Comparison of ENCODE assay signal across 31 cellular contexts in genomic region chr1:5225687-5226389, GRCh38.
"Had no signal": no experiment of that assay in that cellular context is flagged by ENCODE, and none has a peak within 500 bp of the region (broad histone marks: within the 10 kb centered on the region; RNA-seq: fewer than 3 reads in every experiment).

No MANE protein-coding gene starts in this region.

- DNase-seq: activated CD4-positive, alpha-beta memory T cell treated with anti-CD3 and anti-CD28 coated beads, Interleukin-2, amount 10 ng/mL, durations not matched to agents 7 days and 5 days; activated CD4-positive, alpha-beta T cell treated with anti-CD3 and anti-CD28 coated beads for 48 hours; activated CD8-positive, alpha-beta memory T cell treated with anti-CD3 and anti-CD28 coated beads, Interleukin-2, amount 50 U/mL, for 48 hours; activated gamma-delta T cell; activated naive CD4-positive, alpha-beta T cell treated with anti-CD3 and anti-CD28 coated beads, Interleukin-2, amount 10 ng/mL, durations not matched to agents 7 days and 5 days; activated naive CD8-positive, alpha-beta T cell treated with anti-CD3 and anti-CD28 coated beads, Interleukin-2, amount 10 ng/mL, durations not matched to agents 7 days and 5 days; activated T-cell treated with anti-CD3 and anti-CD28 coated beads, Interleukin-2, amount 50 U/mL, for 24 hours; cerebellar nuclear complex; colonic mucosa; effector CD8-positive, alpha-beta T cell; kidney glomerular epithelial cell; lower lobe of right lung; mesenchymal stem cell; nucleus accumbens; psoas muscle; sigmoid colon; small intestine; stimulated activated CD4-positive, alpha-beta T cell treated with anti-CD3 and anti-CD28 coated beads, Interleukin-4, amount 100 ng/mL, for 24 hours; stimulated activated naive CD8-positive, alpha-beta T cell treated with anti-CD3 and anti-CD28 coated beads, Interleukin-15, amount 100 ng/mL, for 72 hours; substantia nigra; uterus had no signal

- FAIRE-seq: small intestine had no signal

- H3K4me3 ChIP-seq: ascending aorta, cardiac muscle cell, colonic mucosa, gastroesophageal sphincter, hepatocyte, lower lobe of right lung, psoas muscle, sigmoid colon, uterus had no signal

- H3K9ac ChIP-seq: parathyroid adenoma had no signal

- H3K27me3 ChIP-seq: ascending aorta, colonic mucosa had no signal

- H2AFZ ChIP-seq: hepatocyte, parathyroid adenoma had no signal

- H3K36me3 Mint-ChIP-seq: activated naive CD4-positive, alpha-beta T cell treated with anti-CD3 and anti-CD28 coated beads, Interleukin-2, amount 10 ng/mL, durations not matched to agents 7 days and 5 days; activated naive CD8-positive, alpha-beta T cell treated with anti-CD3 and anti-CD28 coated beads, Interleukin-2, amount 10 ng/mL, durations not matched to agents 7 days and 5 days; brain; stimulated activated memory B cell treated with anti-CD40 and anti-IgM and Interleukin-4, amounts not matched to agents 10 μg/mL and 1 μg/mL and 100 μg/mL, for 72 hours; type B pancreatic cell had no signal

- H3K9me3 ChIP-seq: ascending aorta, colonic mucosa, gastroesophageal sphincter, lower lobe of right lung, psoas muscle, sigmoid colon, uterus had no signal

- H3K27ac Mint-ChIP-seq: activated CD4-positive, alpha-beta memory T cell treated with anti-CD3 and anti-CD28 coated beads, Interleukin-2, amount 10 ng/mL, durations not matched to agents 7 days and 5 days; activated naive CD4-positive, alpha-beta T cell treated with anti-CD3 and anti-CD28 coated beads, Interleukin-2, amount 10 ng/mL, durations not matched to agents 7 days and 5 days; activated naive CD8-positive, alpha-beta T cell treated with anti-CD3 and anti-CD28 coated beads, Interleukin-2, amount 10 ng/mL, durations not matched to agents 7 days and 5 days; activated T-cell treated with anti-CD3 and anti-CD28 coated beads, Interleukin-2, amount 50 U/mL, for 24 hours; brain; nephron; stimulated activated memory B cell treated with anti-CD40 and anti-IgM and Interleukin-4, amounts not matched to agents 10 μg/mL and 1 μg/mL and 100 μg/mL, for 72 hours; type B pancreatic cell had no signal

- H3K4me1 Mint-ChIP-seq: activated CD4-positive, alpha-beta memory T cell treated with anti-CD3 and anti-CD28 coated beads, Interleukin-2, amount 10 ng/mL, durations not matched to agents 7 days and 5 days; activated naive CD4-positive, alpha-beta T cell treated with anti-CD3 and anti-CD28 coated beads, Interleukin-2, amount 10 ng/mL, durations not matched to agents 7 days and 5 days; activated naive CD8-positive, alpha-beta T cell treated with anti-CD3 and anti-CD28 coated beads, Interleukin-2, amount 10 ng/mL, durations not matched to agents 7 days and 5 days; nephron; stimulated activated memory B cell treated with anti-CD40 and anti-IgM and Interleukin-4, amounts not matched to agents 10 μg/mL and 1 μg/mL and 100 μg/mL, for 72 hours; stimulated activated naive CD8-positive, alpha-beta T cell treated with anti-CD3 and anti-CD28 coated beads, Interleukin-15, amount 100 ng/mL, for 72 hours had no signal

- H3K4me3 Mint-ChIP-seq: activated CD4-positive, alpha-beta memory T cell treated with anti-CD3 and anti-CD28 coated beads, Interleukin-2, amount 10 ng/mL, durations not matched to agents 7 days and 5 days; activated naive CD4-positive, alpha-beta T cell treated with anti-CD3 and anti-CD28 coated beads, Interleukin-2, amount 10 ng/mL, durations not matched to agents 7 days and 5 days; activated naive CD8-positive, alpha-beta T cell treated with anti-CD3 and anti-CD28 coated beads, Interleukin-2, amount 10 ng/mL, durations not matched to agents 7 days and 5 days; activated T-cell treated with anti-CD3 and anti-CD28 coated beads, Interleukin-2, amount 50 U/mL, for 24 hours; brain; nephron; stimulated activated memory B cell treated with anti-CD40 and anti-IgM and Interleukin-4, amounts not matched to agents 10 μg/mL and 1 μg/mL and 100 μg/mL, for 72 hours; stimulated activated naive CD8-positive, alpha-beta T cell treated with anti-CD3 and anti-CD28 coated beads, Interleukin-15, amount 100 ng/mL, for 72 hours; type B pancreatic cell had no signal

- H3K4me1 ChIP-seq: ascending aorta, colonic mucosa, gastroesophageal sphincter, lower lobe of right lung, parathyroid adenoma, psoas muscle, sigmoid colon, uterus had no signal

- H3K9me3 Mint-ChIP-seq: activated CD4-positive, alpha-beta memory T cell treated with anti-CD3 and anti-CD28 coated beads, Interleukin-2, amount 10 ng/mL, durations not matched to agents 7 days and 5 days; activated naive CD4-positive, alpha-beta T cell treated with anti-CD3 and anti-CD28 coated beads, Interleukin-2, amount 10 ng/mL, durations not matched to agents 7 days and 5 days; activated T-cell treated with anti-CD3 and anti-CD28 coated beads, Interleukin-2, amount 50 U/mL, for 24 hours; nephron; stimulated activated memory B cell treated with anti-CD40 and anti-IgM and Interleukin-4, amounts not matched to agents 10 μg/mL and 1 μg/mL and 100 μg/mL, for 72 hours; stimulated activated naive CD8-positive, alpha-beta T cell treated with anti-CD3 and anti-CD28 coated beads, Interleukin-15, amount 100 ng/mL, for 72 hours; type B pancreatic cell had no signal

- ATAC-seq: gastroesophageal sphincter; left lobe of liver; lower lobe of right lung; psoas muscle; stimulated activated memory B cell treated with anti-CD40 and anti-IgM and Interleukin-4, amounts not matched to agents 10 μg/mL and 1 μg/mL and 100 μg/mL, for 72 hours; stimulated activated naive CD8-positive, alpha-beta T cell treated with anti-CD3 and anti-CD28 coated beads, Interleukin-15, amount 100 ng/mL, for 72 hours had no signal

- H3K36me3 ChIP-seq: ascending aorta, cardiac muscle cell, colonic mucosa, gastroesophageal sphincter, lower lobe of right lung, sigmoid colon, uterus had no signal

- H3K4me2 ChIP-seq: hepatocyte had no signal

- H3K79me2 ChIP-seq: hepatocyte, parathyroid adenoma had no signal

- H3K27ac ChIP-seq: ascending aorta, cardiac muscle cell, colonic mucosa, gastroesophageal sphincter, hepatocyte, lower lobe of right lung, parathyroid adenoma, psoas muscle, sigmoid colon, uterus had no signal
